8 cellular contexts compared by ENCODE assay signal in the genomic region with DNA sequence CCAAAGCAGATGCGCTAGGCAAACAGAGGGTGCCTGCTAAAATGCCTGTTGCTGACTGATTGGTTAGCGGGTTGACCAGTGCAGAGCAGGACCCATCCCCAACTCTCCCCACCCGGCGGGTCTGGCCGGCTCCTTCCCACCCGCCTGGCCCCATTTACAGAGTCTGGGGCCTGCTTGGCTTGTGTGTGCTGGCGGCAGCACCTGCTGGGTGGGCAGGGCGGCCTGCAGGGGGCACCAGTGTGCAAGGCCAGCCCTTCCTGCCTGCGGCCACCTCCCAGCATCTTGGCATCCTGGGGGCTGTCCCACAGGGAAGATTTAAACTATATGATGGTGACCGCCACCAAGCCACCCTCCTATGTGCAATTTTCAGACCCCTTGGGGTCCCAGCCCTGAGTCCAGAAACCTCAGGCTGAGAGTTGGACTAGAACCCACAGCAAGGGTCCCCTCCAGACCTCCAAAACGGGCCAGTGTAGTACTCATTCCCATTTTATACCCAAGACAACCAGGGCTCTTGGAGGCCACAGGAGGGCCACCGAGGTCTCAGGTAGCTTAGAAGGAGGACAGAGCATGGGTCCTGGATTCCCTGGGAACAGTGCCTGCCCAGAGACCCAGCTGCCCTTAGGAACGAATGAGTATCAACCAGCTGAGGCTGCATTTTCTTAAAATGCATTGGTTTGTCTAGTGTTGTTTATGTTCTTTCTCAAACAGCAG.
DNase-seq lines count a peak whose midpoint lies in the region; ATAC-seq and TF ChIP-seq lines count a peak whose summit lies in the region.

No MANE protein-coding gene starts in this region.

- H2AFZ ChIP-seq in OCI-LY3 (ENCODE audit: low read depth, low read length), result no peak overlapping the region

- no peak overlapping the region for H3K4me3 Mint-ChIP-seq in activated T-cell treated with anti-CD3 and anti-CD28 coated beads, Interleukin-2, amount 50 U/mL, for 72 hours

- H3K79me2 ChIP-seq in OCI-LY3 (ENCODE audit: low read length), result no peaks in the 10 kb centered on the region

- ATAC-seq in activated T-cell treated with anti-CD3 and anti-CD28 coated beads, Interleukin-2, amount 50 U/mL, for 72 hours (replicated peaks in 1 of 2), result peak; percentile 86 to 92

- H3K4me3 ChIP-seq in OCI-LY3 (ENCODE audit: low read length), result no peak overlapping the region

- H3K9ac ChIP-seq in OCI-LY3 (ENCODE audit: low read length), result no peak overlapping the region

- POLR2A ChIA-PET in HEK293T (lab: Yijun Ruan, JAX), result no interaction called here

- H3K36me3 Mint-ChIP-seq in activated T-cell treated with anti-CD3 and anti-CD28 coated beads, Interleukin-2, amount 50 U/mL, for 72 hours (ENCODE audit: insufficient read depth in 2 of 2), result no peaks in the 10 kb centered on the region

- CTCF ChIA-PET in HEK293T (lab: Yijun Ruan, JAX), result interaction anchor here (0.6 to 1.0 kb wide), 5 partner anchors 16 to 675 kb away, joined by 3 to 7 read pairs (median 4); no protein-coding TSS in a partner anchor

- no peak overlapping the region for H3K27ac ChIP-seq in OCI-LY3 (ENCODE audit: low read length)

- H3K27me3 Mint-ChIP-seq in activated T-cell treated with anti-CD3 and anti-CD28 coated beads, Interleukin-2, amount 50 U/mL, for 72 hours (ENCODE audit: low read depth), result no peaks in the 10 kb centered on the region

- H3K4me1 ChIP-seq in OCI-LY3 (ENCODE audit: low read length), result peaks cover 7% of the 10 kb centered on the region

- DNase-seq in NCI-H510A treated with DMSO at 0.1 percent for 48 hours (lab: John Stamatoyannopoulos, UW) (peak; percentile 24), NCI-H510A (lab: John Stamatoyannopoulos, UW) (no peak), HEK293T (ENCODE audit: extremely low spot score) (peak; percentile 77), fibroblast of the conjunctiva (ENCODE audit: low read depth) (peak; percentile 14), pons (ENCODE audit: low spot score) (peak; percentile 49), ureter (ENCODE audit: low spot score) (peak; percentile 58)
- DNase-seq in activated T-cell treated with anti-CD3 and anti-CD28 coated beads, Interleukin-2, amount 50 U/mL, for 72 hours, result peak; percentile 66 to 81

- H3K9me3 ChIP-seq in OCI-LY3 (ENCODE audit: insufficient read depth, low read length), result no peaks in the 10 kb centered on the region

- no peak overlapping the region for H3K27ac Mint-ChIP-seq in activated T-cell treated with anti-CD3 and anti-CD28 coated beads, Interleukin-2, amount 50 U/mL, for 72 hours

- no peaks in the 10 kb centered on the region for H3K9me3 Mint-ChIP-seq in activated T-cell treated with anti-CD3 and anti-CD28 coated beads, Interleukin-2, amount 50 U/mL, for 72 hours

- no peaks in the 10 kb centered on the region for H3K27me3 ChIP-seq in OCI-LY3 (ENCODE audit: low read depth, low read length)

- peaks cover 26% of the 10 kb centered on the region for H4K20me1 ChIP-seq in OCI-LY3 (ENCODE audit: insufficient read depth, low read length)

- H3K4me1 Mint-ChIP-seq in activated T-cell treated with anti-CD3 and anti-CD28 coated beads, Interleukin-2, amount 50 U/mL, for 72 hours (ENCODE audit: low read depth), result no peaks in the 10 kb centered on the region

- no peak overlapping the region for H3K4me2 ChIP-seq in OCI-LY3 (ENCODE audit: low read length)

- peak; percentile 100 for TF ChIP-seq CTCF in OCI-LY3 (IDR thresholded peaks at IDR 0.05; ENCODE audit: low read depth, low read length)

- H3K36me3 ChIP-seq in OCI-LY3 (replicated peaks; ENCODE audit: low read depth, low read length), result peaks cover 7% of the 10 kb centered on the region

TF ChIP-seq in HEK293T, 16 proteins besides CTCF, POLR2A, EP300 and RAD21:
- TF ChIP-seq CTBP1 (IDR thresholded peaks at IDR 0.05; ENCODE audit: borderline replicate concordance), result no peak
- TF ChIP-seq SUZ12 (IDR thresholded peaks at IDR 0.05), result no peak
- no peak for TF ChIP-seq L3MBTL2 (conservative IDR thresholded peaks at IDR 0.05)
- TF ChIP-seq BHLHE40 (IDR thresholded peaks at IDR 0.05; ENCODE audit: borderline replicate concordance), result no peak
- TF ChIP-seq PKNOX1 (IDR thresholded peaks at IDR 0.05), result no peak
- TF ChIP-seq FOXA1 (IDR thresholded peaks at IDR 0.05), result no peak
- TF ChIP-seq ZNF384 (IDR thresholded peaks at IDR 0.05), result no peak
- TF ChIP-seq ELF4 (IDR thresholded peaks at IDR 0.05), result no peak
- TF ChIP-seq NFRKB (IDR thresholded peaks at IDR 0.05), result no peak
- TF ChIP-seq FOXM1 (IDR thresholded peaks at IDR 0.05; ENCODE audit: borderline replicate concordance), result no peak
- no peak for TF ChIP-seq SP1 (IDR thresholded peaks at IDR 0.05)
- no peak for TF ChIP-seq TARDBP (IDR thresholded peaks at IDR 0.05)
- no peak for TF ChIP-seq LEF1 (IDR thresholded peaks at IDR 0.05; ENCODE audit: borderline replicate concordance)
